ENCODE assay signal across 19 cellular contexts in genomic region chr20:58271596-58272460, GRCh38. TPM values are rescaled to one million over a fixed set of nuclear protein-coding genes. Genes with fewer than 3 reads are reported as not detected.
A peak's percentile ranks its signal among the peaks of the same experiment; 100 is the strongest.
DNase-seq lines count a peak whose midpoint lies in the region.
"Had no signal": no experiment of that assay in that cellular context is flagged by ENCODE, and none has a peak within 500 bp of the region (broad histone marks: within the 10 kb centered on the region; RNA-seq: fewer than 3 reads in every experiment).

No MANE protein-coding gene starts in this region.

- no peaks in the 10 kb centered on the region for H3F3A ChIP-seq in GM23248 (ENCODE audit: insufficient read depth)

- 87% methylated on average over 13 of the region's 13 CpGs for WGBS in GM23248 (ENCODE audit: low coverage in 1 of 2, low lambda C conversion rate in 2 of 2, missing lambda C conversion rate in 2 of 2), 2 experiments

- H3K4me1 Mint-ChIP-seq in activated CD4-positive, alpha-beta T cell treated with anti-CD3 and anti-CD28 coated beads, Interleukin-2, amount 10 ng/mL, durations not matched to agents 24 days and 14 days = peaks cover 35% of the 10 kb centered on the region

- H3K27me3 ChIP-seq in GM23248 (replicated peaks; ENCODE audit: insufficient read depth) = no peaks in the 10 kb centered on the region
- H3K27me3 ChIP-seq: spleen had no signal

- intact Hi-C loops in activated CD4-positive, alpha-beta T cell treated with anti-CD3 and anti-CD28 coated beads, Interleukin-2, amount 10 ng/mL, durations not matched to agents 24 days and 14 days (cut with micrococcal nuclease) = loop anchor here (1.0 kb wide), 2 partner anchors 34 to 35 kb away; no protein-coding TSS in a partner anchor

- in situ Hi-C loops in KBM-7 (cut with MboI; ENCODE audit: low pct_unique_long_range_greater_than_20kb, low sequenced_read_pairs) (no loop called here), GM23248 (cut with MboI) (no loop called here)

- peaks cover 38% of the 10 kb centered on the region for H3K79me2 ChIP-seq in GM23248 (ENCODE audit: insufficient read depth)

- DNase-seq in activated naive CD4-positive, alpha-beta T cell treated with Interleukin-2 at 50 U/mL for 16 hours = peak; percentile 48
- no peak for DNase-seq in activated naive CD4-positive, alpha-beta T cell (lab: John Stamatoyannopoulos, UW)
- no peak for DNase-seq in activated CD4-positive, alpha-beta T cell treated with anti-CD3 and anti-CD28 coated beads, Interleukin-2, amount 10 ng/mL, durations not matched to agents 24 days and 14 days
- DNase-seq in left kidney (ENCODE audit: low read depth, low spot score) (peak; percentile 46), KBM-7 (no peak), GM23248 (no peak), HuH-7 (ENCODE audit: low spot score) (no peak)
- DNase-seq in stimulated activated CD8-positive, alpha-beta memory T cell treated with anti-CD3 and anti-CD28 coated beads, Interleukin-4, amount 100 ng/mL, for 48 hours = peak; percentile 70
- DNase-seq: DMS79, hypothalamus, mammary epithelial cell, MM.1S, nucleus accumbens, spleen, T1000 had no signal

- no peaks in the 10 kb centered on the region; the same call in 1 of the 2 replicates for H3K9me2 ChIP-seq in GM23248 (ENCODE audit: insufficient read depth)

- peak overlapping the region; percentile 7 for H3K27ac Mint-ChIP-seq in activated CD4-positive, alpha-beta T cell treated with anti-CD3 and anti-CD28 coated beads, Interleukin-2, amount 10 ng/mL, durations not matched to agents 24 days and 14 days

- H3K36me3 Mint-ChIP-seq in activated CD4-positive, alpha-beta T cell treated with anti-CD3 and anti-CD28 coated beads, Interleukin-2, amount 10 ng/mL, durations not matched to agents 24 days and 14 days (ENCODE audit: low read depth) = peaks cover 57% of the 10 kb centered on the region

- H3K36me3 ChIP-seq in GM23248 (ENCODE audit: low read depth) = peaks cover 10% of the 10 kb centered on the region; the same call in 1 of the 2 replicates

- no peaks in the 10 kb centered on the region for H3K9me3 ChIP-seq in GM23248 (ENCODE audit: low read depth)

- no peak overlapping the region for H2AFZ ChIP-seq in GM23248

- no peaks in the 10 kb centered on the region for H3K27me3 Mint-ChIP-seq in activated CD4-positive, alpha-beta T cell treated with anti-CD3 and anti-CD28 coated beads, Interleukin-2, amount 10 ng/mL, durations not matched to agents 24 days and 14 days

- H3K27ac ChIP-seq in GM23248 = no peak overlapping the region
- H3K27ac ChIP-seq: HL-60, spleen had no signal

- H3K9ac ChIP-seq in GM23248 = no peak overlapping the region

- H3K4me3 ChIP-seq in GM23248 = no peak overlapping the region
- H3K4me3 ChIP-seq: spleen had no signal

- no peak overlapping the region for H3K4me2 ChIP-seq in GM23248 (ENCODE audit: unreplicated experiment)

- H3K4me3 Mint-ChIP-seq in activated CD4-positive, alpha-beta T cell treated with anti-CD3 and anti-CD28 coated beads, Interleukin-2, amount 10 ng/mL, durations not matched to agents 24 days and 14 days = no peak overlapping the region

- H3K4me1 ChIP-seq in GM23248 (ENCODE audit: insufficient read depth) = no peaks in the 10 kb centered on the region

- no peaks in the 10 kb centered on the region for H4K20me1 ChIP-seq in GM23248 (ENCODE audit: insufficient read depth)

- H3K9me3 Mint-ChIP-seq in activated CD4-positive, alpha-beta T cell treated with anti-CD3 and anti-CD28 coated beads, Interleukin-2, amount 10 ng/mL, durations not matched to agents 24 days and 14 days = no peaks in the 10 kb centered on the region

RNA-seq across cellular contexts. Expression of gene RAB22A, which starts 37.7 kb away (rescaled TPM):
- 16.5 and 17.4 TPM in 2 replicates for total RNA-seq in activated CD4-positive, alpha-beta T cell treated with anti-CD3 and anti-CD28 coated beads, Interleukin-2, amount 10 ng/mL, durations not matched to agents 24 days and 14 days
- total RNA-seq in GM23248 (2014; rRNA removed; shearing (Covaris generic)) = 21.2 and 23.0 TPM in 2 replicates
- 21.3 and 23.9 TPM in 2 replicates for polyA plus RNA-seq in GM23248 (2016; fragmentation: Nextera tagmentation; extraction: Ambion mirVana)

RNA-seq across cellular contexts. Expression of gene ANKRD60, which starts 43.4 kb away (rescaled TPM):
- total RNA-seq in activated CD4-positive, alpha-beta T cell treated with anti-CD3 and anti-CD28 coated beads, Interleukin-2, amount 10 ng/mL, durations not matched to agents 24 days and 14 days = not detected in 2 replicates
- total RNA-seq in GM23248 (2014; rRNA removed; shearing (Covaris generic)) = not detected in 2 replicates
- polyA plus RNA-seq in GM23248 (2016; fragmentation: Nextera tagmentation; extraction: Ambion mirVana) = not detected in 2 replicates
- total RNA-seq: mammary epithelial cell, RPMI7951, spleen, subcutaneous adipose tissue had no signal
- polyA plus RNA-seq: esophagus, mammary epithelial cell, spleen had no signal

Comparison
In these comparisons a context has a peak if more than half of its experiments do, and no peak if none do; other contexts are left out.
1. DNase-seq: peak in activated naive CD4-positive, alpha-beta T cell treated with Interleukin-2 at 50 U/mL for 16 hours (single experiment), left kidney (single experiment) and stimulated activated CD8-positive, alpha-beta memory T cell treated with anti-CD3 and anti-CD28 coated beads, Interleukin-4, amount 100 ng/mL, for 48 hours (single experiment); none in activated naive CD4-positive, alpha-beta T cell (0 of 4), activated CD4-positive, alpha-beta T cell treated with anti-CD3 and anti-CD28 coated beads, Interleukin-2, amount 10 ng/mL, durations not matched to agents 24 days and 14 days (single experiment), KBM-7 (single experiment), GM23248 (single experiment) and HuH-7 (single experiment).